ENCODE assay signal across 27 cellular contexts in the genomic region with DNA sequence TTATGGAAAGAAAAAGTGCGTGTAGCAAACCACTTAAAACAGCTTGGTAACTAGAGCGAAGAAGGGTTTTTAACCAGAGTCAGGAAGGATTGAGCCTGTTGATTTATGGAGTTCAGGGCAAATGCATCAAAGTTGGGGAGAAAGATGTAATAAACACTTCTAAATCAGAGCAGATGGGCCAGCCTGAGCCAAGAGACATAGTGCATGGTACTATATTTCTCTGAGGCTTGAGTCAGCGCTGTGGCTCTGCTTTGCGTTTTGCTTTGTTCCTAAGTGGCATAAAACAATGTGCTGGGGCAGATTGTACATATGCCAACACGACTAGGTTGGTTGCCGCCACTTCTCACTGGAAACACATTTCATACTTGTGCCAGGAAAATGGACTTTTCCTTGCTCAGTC.
DNase-seq lines count a peak whose midpoint lies in the region; ATAC-seq and TF ChIP-seq lines count a peak whose summit lies in the region.
"Had no signal": no experiment of that assay in that cellular context is flagged by ENCODE, and none has a peak within 500 bp of the region (broad histone marks: within the 10 kb centered on the region; RNA-seq: fewer than 3 reads in every experiment).

No MANE protein-coding gene starts in this region.

- H3K36me3 ChIP-seq in aorta (ENCODE audit: control insufficient read depth in 1 of 2, insufficient read depth in 2 of 2, low read length in 1 of 2) = no peaks in the 10 kb centered on the region
- H3K36me3 ChIP-seq: ascending aorta, gastrocnemius medialis, left ventricle myocardium inferior, pancreas, right lobe of liver, thyroid gland had no signal

- WGBS in aorta, 2 donors = 39 to 46% methylated on average over 6 of the region's 6 CpGs

- ATAC-seq in SK-N-SH treated with all-trans-retinoic acid at 6 μM for 48 hours (peak; percentile 88), aorta (ENCODE audit: low FRiP score) (peak; percentile 43), GM18858 (IDR thresholded peaks at IDR 0.05; ENCODE audit: unreplicated experiment) (no peak)
- ATAC-seq: activated CD8-positive, alpha-beta memory T cell treated with anti-CD3 and anti-CD28 coated beads, Interleukin-2, amount 10 ng/mL, durations not matched to agents 7 days and 5 days; gastrocnemius medialis; natural killer cell; pancreas; right lobe of liver; stimulated activated naive CD8-positive, alpha-beta T cell treated with anti-CD3 and anti-CD28 coated beads, Interleukin-15, Interleukin-2, amounts not matched to agents 100 U/mL and 50 U/mL, for 24 hours; WTC11 had no signal

- DNase-seq in GM04503 (ENCODE audit: low read depth) (peak; percentile 64), left kidney (ENCODE audit: low read depth, low spot score) (peak; percentile 89), aorta (no peak), NCI-H2227 (lab: John Stamatoyannopoulos, UW; ENCODE audit: unreplicated experiment) (no peak), NCI-H510A (lab: John Stamatoyannopoulos, UW) (no peak)
- DNase-seq: activated CD4-positive, alpha-beta T cell treated with anti-CD3 and anti-CD28 coated beads, Interleukin-2, amount 50 U/mL, for 1 hour; activated CD8-positive, alpha-beta memory T cell treated with anti-CD3 and anti-CD28 coated beads, Interleukin-2, amount 10 ng/mL, durations not matched to agents 7 days and 5 days; DMS79 treated with DMSO at 0.1 percent for 48 hours; dorsolateral prefrontal cortex; gastrocnemius medialis; H9; hippocampal formation; immature natural killer cell; Kasumi-1; left ventricle myocardium inferior; MV-4-11; natural killer cell; NCI-H1694; NCI-H345; pancreas; right lobe of liver; stimulated activated naive CD8-positive, alpha-beta T cell treated with anti-CD3 and anti-CD28 coated beads, Interleukin-15, Interleukin-2, amounts not matched to agents 100 U/mL and 50 U/mL, for 24 hours; thyroid gland had no signal

- H3K4me3 ChIP-seq in aorta (ENCODE audit: low read length in 2 of 2) = no peak overlapping the region
- H3K4me3 ChIP-seq: dorsolateral prefrontal cortex, gastrocnemius medialis, left ventricle myocardium inferior, pancreas, right lobe of liver, thyroid gland had no signal

- H3K27me3 ChIP-seq in aorta (ENCODE audit: control insufficient read depth in 1 of 2, insufficient read depth in 2 of 2, low read length in 1 of 2) = no peaks in the 10 kb centered on the region
- H3K27me3 ChIP-seq: ascending aorta, dorsolateral prefrontal cortex, gastrocnemius medialis, pancreas, right lobe of liver, thyroid gland had no signal

- intact Hi-C loops in aorta (cut with DNase I) = loop anchor here in 1 of 2 donors (10.0 kb wide), 1 partner anchor 1537 kb away; a partner anchor contains a TSS

- H3K9me3 ChIP-seq in aorta (ENCODE audit: control insufficient read depth, low read length) = no peaks in the 10 kb centered on the region
- H3K9me3 ChIP-seq: ascending aorta, gastrocnemius medialis, pancreas, right lobe of liver, thyroid gland had no signal

- peaks cover 2 to 3% of the 10 kb centered on the region in 2 donors for H3K4me1 ChIP-seq in aorta (ENCODE audit: control insufficient read depth in 1 of 2, insufficient read depth in 2 of 2, low read length in 2 of 2)
- H3K4me1 ChIP-seq: ascending aorta, gastrocnemius medialis, pancreas, right lobe of liver, thyroid gland had no signal

- H3K27ac ChIP-seq in aorta (ENCODE audit: low read depth in 1 of 2, low read length in 2 of 2) = no peak overlapping the region
- H3K27ac ChIP-seq: ascending aorta, dorsolateral prefrontal cortex, gastrocnemius medialis, left ventricle myocardium inferior, pancreas, right lobe of liver, thyroid gland had no signal

TF ChIP-seq in SK-N-SH treated with all-trans-retinoic acid at 6 μM for 48 hours, 23 proteins besides CTCF, POLR2A, EP300 and RAD21:
- TF ChIP-seq TOX (CRISPR knock-in tag; IDR thresholded peaks at IDR 0.05; ENCODE audit: borderline replicate concordance) (0 out of 2 replicates have a peak, but pooled peaks have one; percentile 41), ISL1 (CRISPR knock-in tag; IDR thresholded peaks at IDR 0.05) (peak; percentile 43; the same call in 1 of the 2 replicates), BACH2 (CRISPR knock-in tag; IDR thresholded peaks at IDR 0.05; ENCODE audit: borderline replicate concordance) (no peak), OSR1 (CRISPR knock-in tag; IDR thresholded peaks at IDR 0.05) (no peak), ZNF70 (CRISPR knock-in tag; IDR thresholded peaks at IDR 0.05) (no peak)
- TF ChIP-seq, protein P1, sequence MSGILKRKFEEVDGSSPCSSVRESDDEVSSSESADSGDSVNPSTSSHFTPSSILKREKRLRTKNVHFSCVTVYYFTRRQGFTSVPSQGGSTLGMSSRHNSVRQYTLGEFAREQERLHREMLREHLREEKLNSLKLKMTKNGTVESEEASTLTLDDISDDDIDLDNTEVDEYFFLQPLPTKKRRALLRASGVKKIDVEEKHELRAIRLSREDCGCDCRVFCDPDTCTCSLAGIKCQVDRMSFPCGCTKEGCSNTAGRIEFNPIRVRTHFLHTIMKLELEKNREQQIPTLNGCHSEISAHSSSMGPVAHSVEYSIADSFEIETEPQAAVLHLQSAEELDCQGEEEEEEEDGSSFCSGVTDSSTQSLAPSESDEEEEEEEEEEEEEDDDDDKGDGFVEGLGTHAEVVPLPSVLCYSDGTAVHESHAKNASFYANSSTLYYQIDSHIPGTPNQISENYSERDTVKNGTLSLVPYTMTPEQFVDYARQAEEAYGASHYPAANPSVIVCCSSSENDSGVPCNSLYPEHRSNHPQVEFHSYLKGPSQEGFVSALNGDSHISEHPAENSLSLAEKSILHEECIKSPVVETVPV (CRISPR knock-in tag; IDR thresholded peaks at IDR 0.05) = no peak
TF ChIP-seq in SK-N-SH treated with all-trans-retinoic acid at 6 μM for 48 hours: peak in this region for 2.

Comparison
In these comparisons a context has a peak if more than half of its experiments do, and no peak if none do; other contexts are left out.
1. DNase-seq: peak in GM04503 (single experiment) and left kidney (single experiment); none in aorta (0 of 2), NCI-H2227 (single experiment) and NCI-H510A (single experiment).